ENCODE assay signal across 19 cellular contexts in the genomic region with DNA sequence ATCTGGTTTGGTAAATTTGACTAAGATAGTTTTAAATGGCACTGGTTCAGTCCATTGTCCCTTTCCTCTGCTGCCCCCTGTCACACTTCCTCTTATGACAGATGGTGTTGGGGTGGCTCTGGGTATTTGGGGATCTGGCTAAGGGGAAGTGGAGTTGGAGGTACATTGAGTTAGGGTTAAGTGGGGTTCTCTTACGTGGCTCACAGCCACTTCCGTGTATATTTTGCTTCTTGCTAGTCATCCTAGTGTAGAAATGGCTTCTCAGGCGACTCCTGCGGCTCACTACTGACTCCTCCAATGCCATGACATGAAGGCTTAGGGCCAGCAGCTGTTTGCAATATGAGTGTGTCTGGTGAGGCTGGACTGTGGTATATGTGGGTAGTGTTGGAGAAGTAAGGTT.
DNase-seq lines count a peak whose midpoint lies in the region; ATAC-seq, FAIRE-seq and TF ChIP-seq lines count a peak whose summit lies in the region.
"Had no signal": no experiment of that assay in that cellular context is flagged by ENCODE, and none has a peak within 500 bp of the region (broad histone marks: within the 10 kb centered on the region; RNA-seq: fewer than 3 reads in every experiment).

No MANE protein-coding gene starts in this region.

- CTCF ChIA-PET in GM12878 (lab: Yijun Ruan, JAX), result interaction anchor here (0.6 to 2.3 kb wide), 5 partner anchors 9 to 463 kb away, joined by 3 to 7 read pairs (median 3); no protein-coding TSS in a partner anchor

- peak overlapping the region in 1 of 2 donors; percentile 38 for H3K27ac Mint-ChIP-seq in activated naive CD4-positive, alpha-beta T cell treated with anti-CD3 and anti-CD28 coated beads, Interleukin-2, amount 50 U/mL, for 72 hours
- no peak overlapping the region for H3K27ac Mint-ChIP-seq in stimulated activated naive B cell treated with anti-CD40 and anti-IgM and Interleukin-4, amounts not matched to agents 10 μg/mL and 1 μg/mL and 100 μg/mL, for 72 hours
- H3K27ac Mint-ChIP-seq: stimulated activated effector memory CD8-positive, alpha-beta T cell treated with anti-CD3 and anti-CD28 coated beads, Interleukin-12 subunit alpha, Interleukin-12 subunit beta, amount 100 ng/mL, for 72 hours had no signal

- H3K4me3 ChIP-seq in NB4 (ENCODE audit: low read depth, low read length), result no peak overlapping the region
- no peak overlapping the region for H3K4me3 ChIP-seq in GM12878
- H3K4me3 ChIP-seq: body of pancreas, upper lobe of left lung had no signal

- H3K4me3 Mint-ChIP-seq in stimulated activated naive B cell treated with anti-CD40 and anti-IgM and Interleukin-4, amounts not matched to agents 10 μg/mL and 1 μg/mL and 100 μg/mL, for 72 hours, result no peak overlapping the region
- H3K4me3 Mint-ChIP-seq: stimulated activated effector memory CD8-positive, alpha-beta T cell treated with anti-CD3 and anti-CD28 coated beads, Interleukin-12 subunit alpha, Interleukin-12 subunit beta, amount 100 ng/mL, for 72 hours had no signal

- H3K27ac ChIP-seq in GM12878 (ENCODE audit: control insufficient read depth, insufficient read depth), result no peak overlapping the region
- H3K27ac ChIP-seq: body of pancreas, upper lobe of left lung, VCaP had no signal

- H3K79me2 ChIP-seq in GM12878 (ENCODE audit: control insufficient read depth, insufficient read depth, low read length), result no peaks in the 10 kb centered on the region

- TF ChIP-seq POLR2A in NB4 (IDR thresholded peaks at IDR 0.05; ENCODE audit: extremely low read depth, insufficient read length) (no peak), GM12878 (IDR thresholded peaks at IDR 0.05; ENCODE audit: low read depth, low read length) (no peak)

- no TSS peak for BruUV-seq in GM12878 (replicated peaks; lab: Mats Ljungman, UMichigan)

- TF ChIP-seq CTCF in NB4 (IDR thresholded peaks at IDR 0.05; ENCODE audit: low read depth, low read length) (peak; percentile 19), GM12878 (IDR thresholded peaks at IDR 0.05 in 2 of 3, conservative IDR thresholded peaks at IDR 0.05 in 1 of 3; ENCODE audit: control insufficient read depth in 2 of 3, extremely low read depth in 1 of 3, insufficient read depth in 1 of 3, low read depth in 3 of 3, low read length in 3 of 3) (no peak), omental fat pad (IDR thresholded peaks at IDR 0.05) (no peak)

- no peaks in the 10 kb centered on the region for H3K9me3 ChIP-seq in GM12878 (replicated peaks; ENCODE audit: control insufficient read depth, insufficient read depth, low read length)
- H3K9me3 ChIP-seq: body of pancreas, upper lobe of left lung had no signal

- peak in 1 of 2 donors; percentile 20 for DNase-seq in activated naive CD4-positive, alpha-beta T cell treated with anti-CD3 and anti-CD28 coated beads, Interleukin-2, amount 50 U/mL, for 72 hours (ENCODE audit: low spot score in 2 of 2)
- DNase-seq in activated naive CD4-positive, alpha-beta T cell treated with Interleukin-2 at 50 U/mL for 16 hours, result no peak
- DNase-seq in NB4 (ENCODE audit: low read depth) (peak; percentile 56), GM12878 (ENCODE audit: low read depth, low spot score) (no peak), inferior parietal cortex (ENCODE audit: extremely low spot score) (no peak), NCI-H2227 (lab: John Stamatoyannopoulos, UW; ENCODE audit: unreplicated experiment) (no peak), omental fat pad (ENCODE audit: low spot score) (no peak)
- DNase-seq in stimulated activated naive B cell treated with anti-CD40 and anti-IgM and Interleukin-4, amounts not matched to agents 10 μg/mL and 1 μg/mL and 100 μg/mL, for 72 hours, result no peak
- DNase-seq: ACHN, activated gamma-delta T cell, body of pancreas, hypothalamus, IMR-90, NCI-H1417, small intestine, upper lobe of left lung had no signal

- no peaks in the 10 kb centered on the region for H3K9me3 Mint-ChIP-seq in activated naive CD4-positive, alpha-beta T cell treated with anti-CD3 and anti-CD28 coated beads, Interleukin-2, amount 50 U/mL, for 72 hours
- H3K9me3 Mint-ChIP-seq in stimulated activated naive B cell treated with anti-CD40 and anti-IgM and Interleukin-4, amounts not matched to agents 10 μg/mL and 1 μg/mL and 100 μg/mL, for 72 hours, result no peaks in the 10 kb centered on the region
- H3K9me3 Mint-ChIP-seq: stimulated activated effector memory CD8-positive, alpha-beta T cell treated with anti-CD3 and anti-CD28 coated beads, Interleukin-12 subunit alpha, Interleukin-12 subunit beta, amount 100 ng/mL, for 72 hours had no signal

- in situ Hi-C loops in GM12878 (cut with MboI), result no loop called here

- WGBS in GM12878 (ENCODE audit: insufficient coverage, insufficient replicate concordance, low lambda C conversion rate, missing lambda C conversion rate), result 42% methylated on average over 4 of the region's 4 CpGs

- SMC1A ChIA-PET in GM12878 (lab: Charles Lee; ENCODE audit: uncharacterized antibody, unreplicated experiment), result no interaction called here

- H4K20me1 ChIP-seq in GM12878 (ENCODE audit: control insufficient read depth, insufficient read depth), result no peaks in the 10 kb centered on the region

- H2AFZ ChIP-seq in GM12878 (ENCODE audit: control insufficient read depth, low read depth, low read length), result no peak overlapping the region

- no peak for FAIRE-seq in GM12878 (lab: Jason Lieb, UNC)
- FAIRE-seq: small intestine had no signal

- POLR2A ChIA-PET in GM12878 (lab: Charles Lee), result no interaction called here

- H3K4me1 ChIP-seq in GM12878 (ENCODE audit: control insufficient read depth, insufficient read depth, low read length), result no peaks in the 10 kb centered on the region
- H3K4me1 ChIP-seq: body of pancreas had no signal

- intact Hi-C loops in GM12878 (cut with micrococcal nuclease; ENCODE audit: unreplicated experiment), result no loop called here

- H3K9ac ChIP-seq in GM12878 (ENCODE audit: control insufficient read depth, insufficient read depth, low read length), result no peak overlapping the region

- H3K36me3 ChIP-seq in GM12878 (ENCODE audit: control insufficient read depth in 2 of 2, insufficient read depth in 2 of 2, low read length in 1 of 2), result no peaks in the 10 kb centered on the region
- H3K36me3 ChIP-seq: upper lobe of left lung had no signal

- no peaks in the 10 kb centered on the region for H3K27me3 ChIP-seq in GM12878 (replicated peaks in 1 of 2; ENCODE audit: control insufficient read depth in 2 of 2, insufficient read depth in 2 of 2, low read length in 1 of 2)
- H3K27me3 ChIP-seq: body of pancreas, upper lobe of left lung had no signal

- peak; percentile 34 to 47 for ATAC-seq in activated naive CD4-positive, alpha-beta T cell treated with anti-CD3 and anti-CD28 coated beads, Interleukin-2, amount 50 U/mL, for 72 hours
- peak; percentile 52 for ATAC-seq in GM12878
- ATAC-seq in stimulated activated naive B cell treated with anti-CD40 and anti-IgM and Interleukin-4, amounts not matched to agents 10 μg/mL and 1 μg/mL and 100 μg/mL, for 72 hours (replicated peaks), result peak; percentile 39 to 59
- ATAC-seq in omental fat pad (ENCODE audit: low FRiP score), result no peak
- ATAC-seq: body of pancreas; SK-N-SH treated with all-trans-retinoic acid at 6 μM for 48 hours; stimulated activated effector memory CD8-positive, alpha-beta T cell treated with anti-CD3 and anti-CD28 coated beads, Interleukin-12 subunit alpha, Interleukin-12 subunit beta, amount 100 ng/mL, for 72 hours had no signal

- RAD21 ChIA-PET in GM12878 (lab: Charles Lee; ENCODE audit: unreplicated experiment), result no interaction called here

- no peaks in the 10 kb centered on the region for H3K27me3 Mint-ChIP-seq in stimulated activated naive B cell treated with anti-CD40 and anti-IgM and Interleukin-4, amounts not matched to agents 10 μg/mL and 1 μg/mL and 100 μg/mL, for 72 hours

- H3K36me3 Mint-ChIP-seq in activated naive CD4-positive, alpha-beta T cell treated with anti-CD3 and anti-CD28 coated beads, Interleukin-2, amount 50 U/mL, for 72 hours, result no peaks in the 10 kb centered on the region
- no peaks in the 10 kb centered on the region for H3K36me3 Mint-ChIP-seq in stimulated activated naive B cell treated with anti-CD40 and anti-IgM and Interleukin-4, amounts not matched to agents 10 μg/mL and 1 μg/mL and 100 μg/mL, for 72 hours
- H3K36me3 Mint-ChIP-seq: stimulated activated effector memory CD8-positive, alpha-beta T cell treated with anti-CD3 and anti-CD28 coated beads, Interleukin-12 subunit alpha, Interleukin-12 subunit beta, amount 100 ng/mL, for 72 hours had no signal

- TF ChIP-seq EP300 in GM12878 (IDR thresholded peaks at IDR 0.05; ENCODE audit: borderline replicate concordance in 1 of 2, control insufficient read depth in 1 of 2, low read depth in 2 of 2, low read length in 2 of 2), result no peak

- peaks cover 0 to 11% of the 10 kb centered on the region in 2 donors for H3K4me1 Mint-ChIP-seq in stimulated activated naive B cell treated with anti-CD40 and anti-IgM and Interleukin-4, amounts not matched to agents 10 μg/mL and 1 μg/mL and 100 μg/mL, for 72 hours
- H3K4me1 Mint-ChIP-seq: stimulated activated effector memory CD8-positive, alpha-beta T cell treated with anti-CD3 and anti-CD28 coated beads, Interleukin-12 subunit alpha, Interleukin-12 subunit beta, amount 100 ng/mL, for 72 hours had no signal

- TF ChIP-seq RAD21 in GM12878 (IDR thresholded peaks at IDR 0.05; ENCODE audit: insufficient read depth, low read depth, low read length), result no peak

- H3K4me2 ChIP-seq in GM12878 (ENCODE audit: control insufficient read depth, insufficient read depth), result no peak overlapping the region

TF ChIP-seq in GM12878, 131 proteins besides CTCF, POLR2A, EP300 and RAD21:
- TF ChIP-seq TCF3 (IDR thresholded peaks at IDR 0.05; ENCODE audit: borderline replicate concordance, insufficient read depth, low read depth, low read length), result no peak
- TF ChIP-seq BHLHE40 (IDR thresholded peaks at IDR 0.05; ENCODE audit: borderline replicate concordance in 1 of 2, low read depth in 2 of 2, low read length in 1 of 2), result no peak
